10 cellular contexts compared by ENCODE assay signal in the genomic region with DNA sequence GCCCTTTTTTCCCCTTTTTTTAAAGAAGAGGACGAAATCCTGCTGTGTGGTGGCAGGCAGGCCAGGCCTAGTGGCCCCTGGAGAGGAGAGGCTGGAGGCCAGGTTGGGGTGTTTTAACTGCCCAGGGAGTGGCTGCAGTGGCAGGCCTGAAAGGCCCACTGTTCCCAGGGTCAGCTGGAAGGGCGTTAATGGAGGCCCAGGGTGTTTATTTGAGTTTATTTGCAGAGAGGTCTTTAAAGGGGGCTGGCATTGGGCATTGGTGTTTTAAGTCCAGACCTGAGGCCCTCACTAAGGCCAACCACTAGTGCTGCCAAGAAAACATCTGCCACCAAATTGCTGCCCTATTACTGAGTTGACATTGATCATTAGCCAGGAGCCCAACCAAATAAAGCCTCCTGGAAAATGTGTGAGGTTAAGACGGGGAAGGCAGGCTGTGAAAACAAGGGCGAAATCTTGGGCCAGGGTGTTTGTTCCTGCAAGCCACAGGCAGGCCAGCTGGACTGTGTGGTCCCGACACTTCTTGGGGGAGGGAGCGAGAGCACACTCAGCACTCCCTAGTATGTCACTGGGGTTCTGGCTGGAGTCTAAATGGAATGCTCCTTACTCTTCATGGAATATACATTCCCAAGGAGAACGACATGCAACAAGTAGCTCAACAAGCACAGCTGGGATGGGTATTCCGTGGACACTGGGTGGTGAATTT. TPM values are rescaled to one million over a fixed set of nuclear protein-coding genes. Genes with fewer than 3 reads are reported as not detected.
DNase-seq lines count a peak whose midpoint lies in the region; ATAC-seq, FAIRE-seq and TF ChIP-seq lines count a peak whose summit lies in the region.
"Had no signal": no experiment of that assay in that cellular context is flagged by ENCODE, and none has a peak within 500 bp of the region (broad histone marks: within the 10 kb centered on the region; RNA-seq: fewer than 3 reads in every experiment).

No MANE protein-coding gene starts in this region.

- ATAC-seq in HG02571 (IDR thresholded peaks at IDR 0.05; ENCODE audit: unreplicated experiment) (no peak), GM21723 (IDR thresholded peaks at IDR 0.05; ENCODE audit: unreplicated experiment) (no peak)

- H3K36me3 ChIP-seq in adrenal gland (replicated peaks in 1 of 2) (no peaks in the 10 kb centered on the region), kidney (ENCODE audit: control insufficient read depth in 1 of 2, insufficient read depth in 2 of 2, low read length in 2 of 2) (no peaks in the 10 kb centered on the region), skeletal muscle tissue (ENCODE audit: control insufficient read depth in 3 of 3, insufficient read depth in 3 of 3, low read length in 3 of 3) (no peaks in the 10 kb centered on the region)

- H3K36me3 Mint-ChIP-seq in IgD-negative memory B cell, result no peaks in the 10 kb centered on the region

- H3K27me3 ChIP-seq in adrenal gland, result no peaks in the 10 kb centered on the region
- H3K27me3 ChIP-seq in skeletal muscle tissue (ENCODE audit: control insufficient read depth in 3 of 3, insufficient read depth in 3 of 3, low read length in 3 of 3), result no peaks in the 10 kb centered on the region

- no peaks in the 10 kb centered on the region for H3K9me3 Mint-ChIP-seq in IgD-negative memory B cell

- TF ChIP-seq CTCF in adrenal gland (IDR thresholded peaks at IDR 0.05) (no peak), kidney (IDR thresholded peaks at IDR 0.05; ENCODE audit: borderline replicate concordance, extremely low read depth, insufficient read depth) (no peak)

- no peak for FAIRE-seq in kidney (lab: Jason Lieb, UNC)

- WGBS in adrenal gland, 4 donors, result 51 to 73% (median 68%) methylated on average over 7 to 8 of the region's 8 CpGs

- H3K4me1 ChIP-seq in adrenal gland (replicated peaks in 1 of 2) (peaks cover 54 to 74% of the 10 kb centered on the region in 2 donors), kidney (ENCODE audit: control insufficient read depth in 1 of 2, insufficient read depth in 1 of 2, low read depth in 1 of 2, low read length in 2 of 2) (peaks cover 26 to 45% of the 10 kb centered on the region in 2 donors), skeletal muscle tissue (ENCODE audit: control insufficient read depth in 3 of 3, insufficient read depth in 3 of 3, low read length in 3 of 3) (peaks cover 43 to 60% (median 48%) of the 10 kb centered on the region in 3 donors)

- H3K4me1 Mint-ChIP-seq in IgD-negative memory B cell, result peaks cover 47 to 59% (median 56%) of the 10 kb centered on the region in 3 donors

- H3K9ac ChIP-seq in kidney (ENCODE audit: low read length in 2 of 2) (peak overlapping the region in 1 of 2 donors; percentile 12), skeletal muscle tissue (ENCODE audit: low read depth in 1 of 3, low read length in 3 of 3) (peak overlapping the region in 2 of 3 donors; percentile 3 to 45)

- H3K4me3 ChIP-seq in adrenal gland (no peak overlapping the region), kidney (ENCODE audit: low read length in 2 of 2) (no peak overlapping the region), skeletal muscle tissue (ENCODE audit: low read length in 3 of 3) (no peak overlapping the region)

- H3K27ac Mint-ChIP-seq in IgD-negative memory B cell, result peak overlapping the region; percentile 78 to 100 (median 92)

- peak overlapping the region in 4 of 5 donors; percentile 41 to 99 (median 71) for H3K27ac ChIP-seq in adrenal gland
- no peak overlapping the region for H3K27ac ChIP-seq in kidney (ENCODE audit: low read depth in 2 of 2, low read length in 2 of 2)
- H3K27ac ChIP-seq in skeletal muscle tissue (ENCODE audit: low read depth, low read length), result peak overlapping the region; percentile 36

- no peaks in the 10 kb centered on the region for H3K27me3 Mint-ChIP-seq in IgD-negative memory B cell

- TF ChIP-seq POLR2A in adrenal gland (IDR thresholded peaks at IDR 0.05), result no peak

- intact Hi-C loops in adrenal gland (cut with DNase I), result loop anchor here in 1 of 2 donors (5.0 kb wide), 1 partner anchor 47 kb away; no protein-coding TSS in a partner anchor
- intact Hi-C loops in kidney (cut with DNase I), result no loop called here

- DNase-seq in adrenal gland (peak in 1 of 7 donors; percentile 24), kidney (peak; percentile 69), H4 (ENCODE audit: low spot score) (no peak), cortex of kidney (lab: John Stamatoyannopoulos, UW) (no peak)
- DNase-seq: islet precursor cell, KBM-7 had no signal

- H3K9me3 ChIP-seq in adrenal gland (replicated peaks in 1 of 3) (no peaks in the 10 kb centered on the region), kidney (ENCODE audit: control insufficient read depth in 1 of 2, low read length in 2 of 2) (no peaks in the 10 kb centered on the region), skeletal muscle tissue (ENCODE audit: control insufficient read depth in 3 of 3, low read length in 3 of 3) (no peaks in the 10 kb centered on the region)

- peak overlapping the region in 3 of 4 donors; percentile 44 to 100 (median 79) for H3K4me3 Mint-ChIP-seq in IgD-negative memory B cell

RNA-seq across cellular contexts. Expression of gene JADE2, which starts 5.1 kb away (rescaled TPM):
- polyA plus RNA-seq in IgD-negative memory B cell (46.7 TPM), adrenal gland (10 to 100 TPM; 10.2 to 25.8 (median 25.7) TPM), kidney (ENCODE audit: insufficient read depth, low read depth, low replicate concordance) (9.2 TPM)
- total RNA-seq in adrenal gland (100 to 1,000 TPM in 1 of 8 donors, 10 to 100 TPM in 7; 60.5 to 180 (median 83.2) TPM), kidney (99.6 TPM), skeletal muscle tissue (1.6 TPM)
- 17.9 and 18.1 TPM in 2 replicates for total RNA-seq in H4 (2014; rRNA removed; shearing (Covaris generic))

Comparison
In these comparisons a context has a peak if more than half of its experiments do, and no peak if none do; other contexts are left out.
1. H3K27ac ChIP-seq: peak in adrenal gland (4 of 5) and skeletal muscle tissue (single experiment); none in kidney (0 of 2).